13 cellular contexts compared by ENCODE assay signal in genomic region chr1:183110466-183110865, GRCh38.
DNase-seq lines count a peak whose midpoint lies in the region; ATAC-seq and TF ChIP-seq lines count a peak whose summit lies in the region.
"Had no signal": no experiment of that assay in that cellular context is flagged by ENCODE, and none has a peak within 500 bp of the region (broad histone marks: within the 10 kb centered on the region; RNA-seq: fewer than 3 reads in every experiment).

No MANE protein-coding gene starts in this region.

- H3K4me3 ChIP-seq in endodermal cell (ENCODE audit: low read length) (no peak overlapping the region), neural progenitor cell (no peak overlapping the region), upper lobe of right lung (no peak overlapping the region)

- H3K4me1 ChIP-seq in endodermal cell (ENCODE audit: control insufficient read depth, insufficient read depth, low read length) (no peaks in the 10 kb centered on the region), neural progenitor cell (peaks cover 12% of the 10 kb centered on the region), upper lobe of right lung (no peaks in the 10 kb centered on the region)

- H3K27me3 ChIP-seq in endodermal cell (ENCODE audit: control insufficient read depth, insufficient read depth, low read length, poor library complexity, severe bottlenecking) (no peaks in the 10 kb centered on the region), neural progenitor cell (no peaks in the 10 kb centered on the region), upper lobe of right lung (no peaks in the 10 kb centered on the region)

- no peaks in the 10 kb centered on the region for H3K4me1 Mint-ChIP-seq in endodermal cell
- no peaks in the 10 kb centered on the region for H3K4me1 Mint-ChIP-seq in neural progenitor cell
- H3K4me1 Mint-ChIP-seq: CD4-positive, alpha-beta memory T cell had no signal

- 83 to 91% methylated on average over 1 to 8 of the region's 8 CpGs for WGBS in endodermal cell (ENCODE audit: insufficient coverage in 1 of 2, insufficient read length in 1 of 2), 2 experiments

- H3K9me3 ChIP-seq in endodermal cell (ENCODE audit: control insufficient read depth, low read length) (no peaks in the 10 kb centered on the region), neural progenitor cell (ENCODE audit: low read depth) (no peaks in the 10 kb centered on the region), upper lobe of right lung (no peaks in the 10 kb centered on the region)

- peak overlapping the region; percentile 24 for H3K4me2 ChIP-seq in neural progenitor cell

- intact Hi-C loops in upper lobe of right lung (cut with DNase I): no loop called here

- in situ Hi-C loops in SK-MEL-5 (cut with HindIII; ENCODE audit: low pct_unique_long_range_greater_than_20kb, low sequenced_read_pairs): no loop called here

- H3K36me3 ChIP-seq in endodermal cell (ENCODE audit: control insufficient read depth, insufficient read depth, low read length): peaks cover 5% of the 10 kb centered on the region
- no peaks in the 10 kb centered on the region for H3K36me3 ChIP-seq in neural progenitor cell
- H3K36me3 ChIP-seq in upper lobe of right lung: peaks cover 21% of the 10 kb centered on the region

- no peaks in the 10 kb centered on the region for H4K20me1 ChIP-seq in neural progenitor cell (ENCODE audit: low read depth)

- H3K27ac ChIP-seq in endodermal cell (ENCODE audit: low read depth, low read length) (peak overlapping the region; percentile 14), neural progenitor cell (no peak overlapping the region), upper lobe of right lung (no peak overlapping the region)

- no peak for TF ChIP-seq CTCF in endodermal cell (conservative IDR thresholded peaks at IDR 0.05)
- no peak for TF ChIP-seq CTCF in neural progenitor cell (IDR thresholded peaks at IDR 0.05)
- no peak for TF ChIP-seq CTCF in upper lobe of right lung (IDR thresholded peaks at IDR 0.05)

- H3K4me3 Mint-ChIP-seq in endodermal cell (no peak overlapping the region), neural progenitor cell (no peak overlapping the region)
- H3K4me3 Mint-ChIP-seq: B cell; CD4-positive, alpha-beta memory T cell; HFFc6 had no signal

- H3K9ac ChIP-seq in endodermal cell (ENCODE audit: extremely low read depth, low read length, poor library complexity, severe bottlenecking) (no peak overlapping the region), neural progenitor cell (no peak overlapping the region)

- H3K27me3 Mint-ChIP-seq in endodermal cell (ENCODE audit: insufficient read depth) (no peaks in the 10 kb centered on the region), neural progenitor cell (ENCODE audit: insufficient read depth, low read depth) (no peaks in the 10 kb centered on the region)
- H3K27me3 Mint-ChIP-seq: B cell had no signal

- no peak overlapping the region for H2AFZ ChIP-seq in neural progenitor cell (replicated peaks)

- no peaks in the 10 kb centered on the region for H3K9me3 Mint-ChIP-seq in endodermal cell
- H3K9me3 Mint-ChIP-seq in neural progenitor cell: no peaks in the 10 kb centered on the region
- H3K9me3 Mint-ChIP-seq: CD4-positive, alpha-beta memory T cell; HFFc6 had no signal

- peaks cover 13% of the 10 kb centered on the region for H3K36me3 Mint-ChIP-seq in endodermal cell (ENCODE audit: low read depth)
- H3K36me3 Mint-ChIP-seq in neural progenitor cell: peaks cover 38% of the 10 kb centered on the region
- H3K36me3 Mint-ChIP-seq: CD4-positive, alpha-beta memory T cell had no signal

- peak; percentile 35 for DNase-seq in SK-MEL-5 (ENCODE audit: low read depth, low spot score)
- no peak for DNase-seq in endodermal cell
- DNase-seq in neural progenitor cell (ENCODE audit: low spot score): peak; percentile 53
- no peak for DNase-seq in upper lobe of right lung
- no peak for DNase-seq in activated CD4-positive, CD25-positive, alpha-beta regulatory T cell (lab: John Stamatoyannopoulos, UW)
- DNase-seq: CD4-positive, alpha-beta memory T cell; DMS153; GF-D8; HCEC 1CT; HFFc6 had no signal

- H3K79me2 ChIP-seq in neural progenitor cell (ENCODE audit: low read depth): no peaks in the 10 kb centered on the region

- H3F3A ChIP-seq in neural progenitor cell (ENCODE audit: low read depth): no peaks in the 10 kb centered on the region

- ATAC-seq in upper lobe of right lung (peak; percentile 72), GM21360 (IDR thresholded peaks at IDR 0.05; ENCODE audit: unreplicated experiment) (no peak), GM21447 (IDR thresholded peaks at IDR 0.05; ENCODE audit: unreplicated experiment) (no peak)

- H3K27ac Mint-ChIP-seq in endodermal cell (no peak overlapping the region), neural progenitor cell (no peak overlapping the region)
- H3K27ac Mint-ChIP-seq: B cell; CD4-positive, alpha-beta memory T cell had no signal

Comparison
In these comparisons a context has a peak if more than half of its experiments do, and no peak if none do; other contexts are left out.
1. DNase-seq: peak in SK-MEL-5 (single experiment) and neural progenitor cell (single experiment); none in endodermal cell (single experiment), upper lobe of right lung (single experiment) and activated CD4-positive, CD25-positive, alpha-beta regulatory T cell (0 of 4).